17 cellular contexts compared by ENCODE assay signal in the genomic region with DNA sequence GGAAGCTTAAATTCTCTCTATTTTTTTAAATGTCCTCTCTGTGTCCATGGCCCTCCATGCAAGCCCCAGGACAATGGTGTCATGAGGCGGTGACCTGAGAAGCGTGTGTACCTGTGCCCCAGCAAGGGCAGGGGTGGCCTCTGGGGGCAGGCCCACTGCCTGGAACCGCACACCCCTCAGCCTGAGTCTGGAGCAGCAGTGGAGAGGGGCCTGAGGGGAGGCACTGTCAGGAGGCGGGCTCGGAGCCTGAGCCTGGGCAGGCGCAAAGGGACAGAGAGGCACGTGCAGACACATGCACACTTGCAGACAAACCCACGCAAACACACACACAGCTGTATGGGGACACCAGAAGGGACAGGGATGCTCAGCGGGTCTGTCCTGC.
"Had no signal": no experiment of that assay in that cellular context is flagged by ENCODE, and none has a peak within 500 bp of the region (broad histone marks: within the 10 kb centered on the region; RNA-seq: fewer than 3 reads in every experiment).

No MANE protein-coding gene starts in this region.

- H3K4me3 Mint-ChIP-seq: brain; nephron; stimulated activated naive CD8-positive, alpha-beta T cell treated with anti-CD3 and anti-CD28 coated beads, Interleukin-15, amount 100 ng/mL, for 72 hours; T-helper 1 cell treated with Interleukin-12 subunit alpha and Interleukin-12 subunit beta and Interleukin-4 antibody, amounts not matched to agents 30 μg/mL and 1 μg/mL, for 36 hours had no signal

- DNase-seq: activated CD4-positive, alpha-beta T cell treated with anti-CD3 and anti-CD28 coated beads for 1 hour; activated CD4-positive, alpha-beta T cell treated with anti-CD3 and anti-CD28 coated beads, Interleukin-2, amount 50 U/mL, for 4 hours; activated naive CD4-positive, alpha-beta T cell; central memory CD4-positive, alpha-beta T cell; colonic mucosa; gastrocnemius medialis; stimulated activated CD4-positive, alpha-beta T cell treated with anti-CD3 and anti-CD28 coated beads, Interleukin-2, amount 100 ng/mL, for 48 hours; trophoblast cell had no signal

- H3K27me3 ChIP-seq: colonic mucosa, gastrocnemius medialis, right atrium auricular region had no signal

- H3K27ac ChIP-seq: colonic mucosa, gastrocnemius medialis, heart left ventricle, lower lobe of right lung, prostate gland, right atrium auricular region, suprapubic skin had no signal

- H3K9me3 ChIP-seq: colonic mucosa, gastrocnemius medialis, heart left ventricle, lower lobe of right lung, prostate gland, right atrium auricular region, suprapubic skin had no signal

- H3K4me1 ChIP-seq: colonic mucosa, gastrocnemius medialis, heart left ventricle, lower lobe of right lung, prostate gland, right atrium auricular region, suprapubic skin had no signal

- H3K4me1 Mint-ChIP-seq: brain; nephron; stimulated activated naive CD8-positive, alpha-beta T cell treated with anti-CD3 and anti-CD28 coated beads, Interleukin-15, amount 100 ng/mL, for 72 hours had no signal

- H3K27ac Mint-ChIP-seq: brain; nephron; stimulated activated naive CD8-positive, alpha-beta T cell treated with anti-CD3 and anti-CD28 coated beads, Interleukin-15, amount 100 ng/mL, for 72 hours; T-helper 1 cell treated with Interleukin-12 subunit alpha and Interleukin-12 subunit beta and Interleukin-4 antibody, amounts not matched to agents 30 μg/mL and 1 μg/mL, for 36 hours had no signal

- H3K36me3 Mint-ChIP-seq: brain had no signal

- H3K9me3 Mint-ChIP-seq: nephron; stimulated activated naive CD8-positive, alpha-beta T cell treated with anti-CD3 and anti-CD28 coated beads, Interleukin-15, amount 100 ng/mL, for 72 hours; T-helper 1 cell treated with Interleukin-12 subunit alpha and Interleukin-12 subunit beta and Interleukin-4 antibody, amounts not matched to agents 30 μg/mL and 1 μg/mL, for 36 hours had no signal

- H3K36me3 ChIP-seq: colonic mucosa, gastrocnemius medialis, heart left ventricle, lower lobe of right lung, prostate gland, right atrium auricular region, suprapubic skin had no signal

- H3K4me3 ChIP-seq: colonic mucosa, gastrocnemius medialis, heart left ventricle, lower lobe of right lung, prostate gland, right atrium auricular region, suprapubic skin had no signal
